Comparison of ENCODE assay signal across 27 cellular contexts in the genomic region with DNA sequence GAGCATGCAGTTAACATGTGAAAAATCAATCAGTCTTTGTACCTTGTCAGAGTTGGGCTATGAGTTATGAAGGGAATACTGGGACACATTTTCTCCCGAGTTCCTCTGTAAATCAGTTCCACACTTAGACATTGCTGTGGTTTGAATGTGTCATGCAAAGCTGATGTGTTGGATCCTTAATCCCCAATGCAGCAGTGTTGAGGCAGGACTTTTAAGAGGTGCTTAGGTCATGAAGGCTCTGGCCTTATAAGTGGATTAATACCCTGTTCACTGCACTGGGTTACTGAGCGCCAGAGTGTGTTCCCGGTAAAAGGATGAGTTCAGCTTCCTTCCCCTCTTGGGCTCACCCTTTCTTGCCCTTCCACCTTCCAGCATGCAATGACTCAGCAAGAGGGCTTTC.
"Had no signal": no experiment of that assay in that cellular context is flagged by ENCODE, and none has a peak within 500 bp of the region (broad histone marks: within the 10 kb centered on the region; RNA-seq: fewer than 3 reads in every experiment).

No MANE protein-coding gene starts in this region.

- H3K4me1 ChIP-seq: adrenal gland, sigmoid colon, suprapubic skin, tibial artery, upper lobe of right lung had no signal

- H3K27ac ChIP-seq: adrenal gland, ovary, sigmoid colon, suprapubic skin, tibial artery, upper lobe of right lung had no signal

- H3K4me3 ChIP-seq: adrenal gland, ovary, sigmoid colon, suprapubic skin, tibial artery, upper lobe of right lung had no signal

- H3K9me3 ChIP-seq: adrenal gland, ovary, sigmoid colon, suprapubic skin, tibial artery, upper lobe of right lung had no signal

- H3K27me3 ChIP-seq: adrenal gland, ovary, sigmoid colon, suprapubic skin, tibial artery, upper lobe of right lung had no signal

- H3K36me3 ChIP-seq: adrenal gland, ovary, sigmoid colon, suprapubic skin, tibial artery, upper lobe of right lung had no signal

- DNase-seq: activated CD4-positive, alpha-beta memory T cell treated with anti-CD3 and anti-CD28 coated beads for 36 hours; activated CD4-positive, alpha-beta T cell treated with anti-CD3 and anti-CD28 coated beads, Interleukin-2, amount 10 ng/mL, durations not matched to agents 24 days and 14 days; activated CD4-positive, CD25-positive, alpha-beta regulatory T cell treated with anti-CD3 and anti-CD28 coated beads, Interleukin-2, amount 50 U/mL, for 72 hours; activated CD8-positive, alpha-beta memory T cell treated with anti-CD3 and anti-CD28 coated beads, Interleukin-2, amount 50 U/mL, for 4 hours; activated effector memory CD4-positive, alpha-beta T cell treated with anti-CD3 and anti-CD28 coated beads, Interleukin-2, amount 50 U/mL, for 16 hours; activated naive CD4-positive, alpha-beta T cell treated with anti-CD3 and anti-CD28 coated beads for 36 hours; activated naive CD8-positive, alpha-beta T cell treated with anti-CD3 and anti-CD28 coated beads for 36 hours; activated T-cell treated with anti-CD3 and anti-CD28 coated beads, Interleukin-2, amount 50 U/mL, for 1 hour; adrenal gland; caudate nucleus; cortex of kidney; endodermal cell; glutamatergic neuron; islet precursor cell; left colon; mammary epithelial cell; naive thymus-derived CD4-positive, alpha-beta T cell; ovary; retina; sigmoid colon; stimulated activated CD4-positive, alpha-beta T cell treated with anti-CD3 and anti-CD28 coated beads, Interleukin-15, amount 100 ng/mL, for 24 hours; stimulated activated CD4-positive, alpha-beta T cell treated with anti-CD3 and anti-CD28 coated beads, Interleukin-2, amount 100 ng/mL, for 24 hours; stimulated activated naive B cell treated with anti-CD40 and anti-IgM and Interleukin-4, amounts not matched to agents 10 μg/mL and 1 μg/mL and 100 μg/mL, for 72 hours; T-helper 2 cell; tibial artery; upper lobe of right lung had no signal
